9 cellular contexts compared by ENCODE assay signal in genomic region chrY:14344648-14345333, GRCh38.
A peak's percentile ranks its signal among the peaks of the same experiment; 100 is the strongest.
DNase-seq lines count a peak whose midpoint lies in the region; ATAC-seq and TF ChIP-seq lines count a peak whose summit lies in the region.
"Had no signal": no experiment of that assay in that cellular context is flagged by ENCODE, and none has a peak within 500 bp of the region (broad histone marks: within the 10 kb centered on the region; RNA-seq: fewer than 3 reads in every experiment).

No MANE protein-coding gene starts in this region.

- no peaks in the 10 kb centered on the region for H3K4me1 Mint-ChIP-seq in activated T-cell treated with anti-CD3 and anti-CD28 coated beads, Interleukin-2, amount 50 U/mL, for 24 hours (ENCODE audit: low read depth)
- peaks cover 54% of the 10 kb centered on the region for H3K4me1 Mint-ChIP-seq in activated naive CD4-positive, alpha-beta T cell treated with anti-CD3 and anti-CD28 coated beads for 36 hours (ENCODE audit: low read depth)
- H3K4me1 Mint-ChIP-seq in stimulated activated naive CD8-positive, alpha-beta T cell treated with anti-CD3 and anti-CD28 coated beads, Interleukin-15, amount 100 ng/mL, for 72 hours, result peaks cover 43% of the 10 kb centered on the region
- no peaks in the 10 kb centered on the region for H3K4me1 Mint-ChIP-seq in Calu3 (ENCODE audit: low read depth, unreplicated experiment)
- H3K4me1 Mint-ChIP-seq: IgD-negative memory B cell had no signal

- intact Hi-C loops in activated naive CD4-positive, alpha-beta T cell treated with anti-CD3 and anti-CD28 coated beads for 36 hours (cut with micrococcal nuclease), result loop anchor here (1.0 to 10.0 kb wide), 8 partner anchors 43 to 1098 kb away; no protein-coding TSS in a partner anchor
- intact Hi-C loops in Calu3 (cut with micrococcal nuclease; ENCODE audit: unreplicated experiment), result no loop called here

- BruUV-seq in Calu3 (replicated peaks; lab: Mats Ljungman, UMichigan), result no TSS peak

- H3K27ac Mint-ChIP-seq in activated T-cell treated with anti-CD3 and anti-CD28 coated beads, Interleukin-2, amount 50 U/mL, for 24 hours, result no peak overlapping the region
- H3K27ac Mint-ChIP-seq in activated naive CD4-positive, alpha-beta T cell treated with anti-CD3 and anti-CD28 coated beads for 36 hours, result no peak overlapping the region
- peak overlapping the region; percentile 42 to 96 for H3K27ac Mint-ChIP-seq in stimulated activated naive CD8-positive, alpha-beta T cell treated with anti-CD3 and anti-CD28 coated beads, Interleukin-15, amount 100 ng/mL, for 72 hours
- no peak overlapping the region for H3K27ac Mint-ChIP-seq in Calu3 (ENCODE audit: unreplicated experiment)
- H3K27ac Mint-ChIP-seq: IgD-negative memory B cell had no signal

- CTCF ChIA-PET in activated naive CD4-positive, alpha-beta T cell treated with anti-CD3 and anti-CD28 coated beads for 36 hours (lab: Charles Lee), result interaction anchor here (0.5 kb wide), 1 partner anchor 608 kb away, joined by 3 read pairs; no protein-coding TSS in a partner anchor
- CTCF ChIA-PET in Calu3 (lab: Charles Lee), result no interaction called here

- peak; percentile 50 for ATAC-seq in HG03280 (IDR thresholded peaks at IDR 0.05; ENCODE audit: unreplicated experiment)
- peak; percentile 78 for ATAC-seq in stimulated activated naive CD8-positive, alpha-beta T cell treated with anti-CD3 and anti-CD28 coated beads, Interleukin-15, amount 100 ng/mL, for 72 hours

- no peak for TF ChIP-seq CTCF in Calu3 (IDR thresholded peaks at IDR 0.05; ENCODE audit: unreplicated experiment)

- H3K9me3 Mint-ChIP-seq in activated T-cell treated with anti-CD3 and anti-CD28 coated beads, Interleukin-2, amount 50 U/mL, for 24 hours, result no peaks in the 10 kb centered on the region
- H3K9me3 Mint-ChIP-seq in activated naive CD4-positive, alpha-beta T cell treated with anti-CD3 and anti-CD28 coated beads for 36 hours, result no peaks in the 10 kb centered on the region
- peaks cover 0 to 17% of the 10 kb centered on the region in 2 donors for H3K9me3 Mint-ChIP-seq in stimulated activated naive CD8-positive, alpha-beta T cell treated with anti-CD3 and anti-CD28 coated beads, Interleukin-15, amount 100 ng/mL, for 72 hours
- no peaks in the 10 kb centered on the region for H3K9me3 Mint-ChIP-seq in Calu3 (ENCODE audit: low read depth, unreplicated experiment)
- H3K9me3 Mint-ChIP-seq: IgD-negative memory B cell had no signal

- no peak overlapping the region for H3K4me3 Mint-ChIP-seq in activated T-cell treated with anti-CD3 and anti-CD28 coated beads, Interleukin-2, amount 50 U/mL, for 24 hours
- peak overlapping the region; percentile 27 for H3K4me3 Mint-ChIP-seq in activated naive CD4-positive, alpha-beta T cell treated with anti-CD3 and anti-CD28 coated beads for 36 hours
- H3K4me3 Mint-ChIP-seq in stimulated activated naive CD8-positive, alpha-beta T cell treated with anti-CD3 and anti-CD28 coated beads, Interleukin-15, amount 100 ng/mL, for 72 hours, result peak overlapping the region; percentile 24 to 77
- no peak overlapping the region for H3K4me3 Mint-ChIP-seq in Calu3 (ENCODE audit: low read depth, unreplicated experiment)
- H3K4me3 Mint-ChIP-seq: IgD-negative memory B cell had no signal

- H3K27me3 Mint-ChIP-seq in activated T-cell treated with anti-CD3 and anti-CD28 coated beads, Interleukin-2, amount 50 U/mL, for 24 hours, result no peaks in the 10 kb centered on the region
- no peaks in the 10 kb centered on the region for H3K27me3 Mint-ChIP-seq in activated naive CD4-positive, alpha-beta T cell treated with anti-CD3 and anti-CD28 coated beads for 36 hours (ENCODE audit: low read depth)
- no peaks in the 10 kb centered on the region for H3K27me3 Mint-ChIP-seq in stimulated activated naive CD8-positive, alpha-beta T cell treated with anti-CD3 and anti-CD28 coated beads, Interleukin-15, amount 100 ng/mL, for 72 hours
- no peaks in the 10 kb centered on the region for H3K27me3 Mint-ChIP-seq in Calu3 (ENCODE audit: unreplicated experiment)
- H3K27me3 Mint-ChIP-seq: IgD-negative memory B cell had no signal

- H3K36me3 Mint-ChIP-seq in activated T-cell treated with anti-CD3 and anti-CD28 coated beads, Interleukin-2, amount 50 U/mL, for 24 hours (ENCODE audit: low read depth), result no peaks in the 10 kb centered on the region
- no peaks in the 10 kb centered on the region for H3K36me3 Mint-ChIP-seq in activated naive CD4-positive, alpha-beta T cell treated with anti-CD3 and anti-CD28 coated beads for 36 hours (ENCODE audit: low read depth)
- no peaks in the 10 kb centered on the region for H3K36me3 Mint-ChIP-seq in Calu3 (ENCODE audit: insufficient read depth, unreplicated experiment)
- H3K36me3 Mint-ChIP-seq: IgD-negative memory B cell had no signal

- DNase-seq in activated T-cell treated with anti-CD3 and anti-CD28 coated beads for 24 hours (ENCODE audit: low read depth) (peak; percentile 20), SIG-M5 (lab: John Stamatoyannopoulos, UW) (no peak), Calu3 (no peak), GOT3 (lab: John Stamatoyannopoulos, UW) (no peak)
- DNase-seq in activated T-cell treated with anti-CD3 and anti-CD28 coated beads, Interleukin-2, amount 50 U/mL, for 24 hours, result no peak
- peak; percentile 43 for DNase-seq in activated naive CD4-positive, alpha-beta T cell treated with anti-CD3 and anti-CD28 coated beads for 36 hours
- peak; percentile 15 to 78 for DNase-seq in stimulated activated naive CD8-positive, alpha-beta T cell treated with anti-CD3 and anti-CD28 coated beads, Interleukin-15, amount 100 ng/mL, for 72 hours

Comparison
In these comparisons a context has a peak if more than half of its experiments do, and no peak if none do; other contexts are left out.
1. DNase-seq: peak in activated T-cell treated with anti-CD3 and anti-CD28 coated beads for 24 hours (single experiment), activated naive CD4-positive, alpha-beta T cell treated with anti-CD3 and anti-CD28 coated beads for 36 hours (single experiment) and stimulated activated naive CD8-positive, alpha-beta T cell treated with anti-CD3 and anti-CD28 coated beads, Interleukin-15, amount 100 ng/mL, for 72 hours (2 of 2); none in activated T-cell treated with anti-CD3 and anti-CD28 coated beads, Interleukin-2, amount 50 U/mL, for 24 hours (single experiment), SIG-M5 (single experiment), Calu3 (single experiment) and GOT3 (single experiment).
2. H3K27ac Mint-ChIP-seq: peak in stimulated activated naive CD8-positive, alpha-beta T cell treated with anti-CD3 and anti-CD28 coated beads, Interleukin-15, amount 100 ng/mL, for 72 hours (2 of 2); none in activated T-cell treated with anti-CD3 and anti-CD28 coated beads, Interleukin-2, amount 50 U/mL, for 24 hours (single experiment), activated naive CD4-positive, alpha-beta T cell treated with anti-CD3 and anti-CD28 coated beads for 36 hours (single experiment) and Calu3 (single experiment).
3. H3K4me3 Mint-ChIP-seq: peak in activated naive CD4-positive, alpha-beta T cell treated with anti-CD3 and anti-CD28 coated beads for 36 hours (single experiment) and stimulated activated naive CD8-positive, alpha-beta T cell treated with anti-CD3 and anti-CD28 coated beads, Interleukin-15, amount 100 ng/mL, for 72 hours (2 of 2); none in activated T-cell treated with anti-CD3 and anti-CD28 coated beads, Interleukin-2, amount 50 U/mL, for 24 hours (single experiment) and Calu3 (single experiment).